ENCODE assay signal across 17 cellular contexts in the genomic region with DNA sequence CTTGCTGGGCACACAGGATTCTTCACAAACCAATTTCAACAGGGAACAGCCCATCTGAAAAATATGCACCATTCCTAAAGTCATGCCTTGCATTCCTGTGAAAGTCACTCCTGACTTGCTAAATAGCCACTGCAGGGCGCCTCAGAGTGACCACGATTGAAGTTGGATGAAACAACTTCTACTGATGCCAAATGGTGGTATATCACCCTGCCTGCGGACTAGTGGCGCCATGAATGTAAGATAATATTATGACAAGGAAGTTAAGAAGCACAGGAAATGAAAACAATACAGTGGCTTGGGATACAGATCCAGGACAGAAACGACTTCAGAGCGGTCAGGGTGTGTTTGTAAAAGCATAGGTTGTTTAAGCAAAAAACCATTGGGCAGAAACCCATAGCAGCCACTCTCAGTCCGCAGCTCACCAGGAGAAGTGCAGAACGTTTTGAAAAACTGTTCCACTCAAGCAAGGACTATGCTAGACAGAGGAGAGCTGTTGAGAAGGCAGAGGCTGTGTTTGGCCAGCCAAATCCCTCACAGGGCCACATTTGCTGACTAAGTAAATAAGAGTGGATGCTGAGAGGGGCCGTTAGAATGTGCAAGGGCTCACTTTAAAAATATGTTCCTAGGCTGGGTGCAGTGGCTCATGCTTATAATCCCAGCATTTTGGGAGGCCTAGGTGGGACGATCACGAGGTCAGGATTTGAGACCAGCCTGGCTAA.
DNase-seq lines count a peak whose midpoint lies in the region; ATAC-seq and TF ChIP-seq lines count a peak whose summit lies in the region.
"Had no signal": no experiment of that assay in that cellular context is flagged by ENCODE, and none has a peak within 500 bp of the region (broad histone marks: within the 10 kb centered on the region; RNA-seq: fewer than 3 reads in every experiment).

No MANE protein-coding gene starts in this region.

- TF ChIP-seq CTCF in esophagus squamous epithelium (IDR thresholded peaks at IDR 0.05) (no peak), GM20000 (IDR thresholded peaks at IDR 0.05; ENCODE audit: extremely low read depth, missing control alignments) (no peak), glutamatergic neuron (IDR thresholded peaks at IDR 0.05; ENCODE audit: partially characterized antibody, unreplicated experiment) (no peak)

- no peak overlapping the region for H4K8ac ChIP-seq in mesenchymal stem cell (ENCODE audit: low read length)

- H3K9me3 ChIP-seq in esophagus squamous epithelium: no peaks in the 10 kb centered on the region
- peaks cover 3% of the 10 kb centered on the region for H3K9me3 ChIP-seq in mesenchymal stem cell (ENCODE audit: control insufficient read depth, low read length)
- no peaks in the 10 kb centered on the region for H3K9me3 ChIP-seq in aorta (ENCODE audit: control insufficient read depth, low read length)
- H3K9me3 ChIP-seq: testis had no signal

- no peak overlapping the region for H4K91ac ChIP-seq in mesenchymal stem cell (ENCODE audit: low read length)

- no peak overlapping the region for H3K18ac ChIP-seq in mesenchymal stem cell (ENCODE audit: low read depth in 1 of 2, low read length in 2 of 2)

- 60 to 73% methylated on average over 9 to 11 of the region's 11 CpGs for WGBS in esophagus squamous epithelium, 2 donors
- WGBS in mesenchymal stem cell: 81% methylated on average over 11 of the region's 11 CpGs
- 5 to 7% methylated on average over 11 of the region's 11 CpGs for WGBS in aorta, 2 donors

- H3K4me3 ChIP-seq in esophagus squamous epithelium (no peak overlapping the region), mesenchymal stem cell (ENCODE audit: insufficient read depth in 1 of 2, low read depth in 1 of 2, low read length in 2 of 2) (peak overlapping the region in 1 of 2 experiments; percentile 7), aorta (ENCODE audit: low read length in 2 of 2) (no peak overlapping the region)
- H3K4me3 ChIP-seq: testis had no signal

- H2BK120ac ChIP-seq in mesenchymal stem cell (ENCODE audit: low read depth, low read length): no peak overlapping the region

- intact Hi-C loops in Right ventricle myocardium inferior (cut with DNase I): no loop called here
- intact Hi-C loops in cardiac septum (cut with DNase I): no loop called here
- intact Hi-C loops in esophagus squamous epithelium (cut with DNase I): no loop called here
- intact Hi-C loops in aorta (cut with DNase I): loop anchor here (2.0 to 5.0 kb wide), 3 partner anchors 18 to 452 kb away; a partner anchor contains a TSS

- H3K14ac ChIP-seq in mesenchymal stem cell (ENCODE audit: low read length in 2 of 2): no peak overlapping the region

- no peak for TF ChIP-seq POLR2A in esophagus squamous epithelium (IDR thresholded peaks at IDR 0.05)

- H3K4me1 Mint-ChIP-seq in activated CD8-positive, alpha-beta T cell treated with anti-CD3 and anti-CD28 coated beads, Interleukin-2, amount 10 ng/mL, durations not matched to agents 7 days and 5 days (ENCODE audit: low read depth): no peaks in the 10 kb centered on the region
- no peaks in the 10 kb centered on the region for H3K4me1 Mint-ChIP-seq in glutamatergic neuron (ENCODE audit: low read depth, unreplicated experiment)

- H2AFZ ChIP-seq in mesenchymal stem cell (ENCODE audit: low read depth, low read length): no peak overlapping the region

- DNase-seq in Right ventricle myocardium inferior (ENCODE audit: missing footprints): no peak
- DNase-seq in cardiac septum (ENCODE audit: low spot score): no peak
- no peak for DNase-seq in esophagus squamous epithelium (lab: John Stamatoyannopoulos, UW)
- DNase-seq in mesenchymal stem cell: no peak
- no peak for DNase-seq in aorta
- DNase-seq in GM20000 (ENCODE audit: low spot score): no peak
- DNase-seq in activated CD8-positive, alpha-beta T cell treated with anti-CD3 and anti-CD28 coated beads, Interleukin-2, amount 10 ng/mL, durations not matched to agents 7 days and 5 days: no peak
- no peak for DNase-seq in glutamatergic neuron
- DNase-seq: activated CD8-positive, alpha-beta T cell treated with anti-CD3 and anti-CD28 coated beads for 36 hours; activated gamma-delta T cell treated with Interleukin-2 at 50 U/mL for 16 hours; cerebellar nuclear complex; COR-L47; natural killer cell; NCI-H1694; NCI-H774; T1000 had no signal

- no peak overlapping the region for H3K4me3 Mint-ChIP-seq in activated CD8-positive, alpha-beta T cell treated with anti-CD3 and anti-CD28 coated beads, Interleukin-2, amount 10 ng/mL, durations not matched to agents 7 days and 5 days
- H3K4me3 Mint-ChIP-seq in glutamatergic neuron (ENCODE audit: unreplicated experiment): no peak overlapping the region
- H3K4me3 Mint-ChIP-seq: activated CD8-positive, alpha-beta T cell treated with anti-CD3 and anti-CD28 coated beads for 36 hours; natural killer cell had no signal

- H2BK12ac ChIP-seq in mesenchymal stem cell (ENCODE audit: low read length in 2 of 2): no peak overlapping the region

- no peak overlapping the region for H3K27ac Mint-ChIP-seq in activated CD8-positive, alpha-beta T cell treated with anti-CD3 and anti-CD28 coated beads, Interleukin-2, amount 10 ng/mL, durations not matched to agents 7 days and 5 days
- no peak overlapping the region for H3K27ac Mint-ChIP-seq in glutamatergic neuron (ENCODE audit: unreplicated experiment)
- H3K27ac Mint-ChIP-seq: activated CD8-positive, alpha-beta T cell treated with anti-CD3 and anti-CD28 coated beads for 36 hours; natural killer cell had no signal

- H3K23ac ChIP-seq in mesenchymal stem cell (ENCODE audit: low read length in 2 of 2): no peak overlapping the region

- H3K27ac ChIP-seq in esophagus squamous epithelium (peak overlapping the region in 3 of 4 donors; percentile 42 to 70 (median 55)), mesenchymal stem cell (ENCODE audit: low read length, poor library complexity, severe bottlenecking) (no peak overlapping the region), aorta (ENCODE audit: low read depth in 1 of 2, low read length in 2 of 2) (peak overlapping the region; percentile 96 to 99)
- H3K27ac ChIP-seq: testis had no signal

- H3K79me1 ChIP-seq in mesenchymal stem cell (replicated peaks; ENCODE audit: low read length, poor library complexity, severe bottlenecking): no peaks in the 10 kb centered on the region

- ATAC-seq in Right ventricle myocardium inferior (peak; percentile 37), aorta (ENCODE audit: low FRiP score) (peak; percentile 60)
- no peak for ATAC-seq in activated CD8-positive, alpha-beta T cell treated with anti-CD3 and anti-CD28 coated beads, Interleukin-2, amount 10 ng/mL, durations not matched to agents 7 days and 5 days
- ATAC-seq: activated CD8-positive, alpha-beta T cell treated with anti-CD3 and anti-CD28 coated beads for 36 hours; natural killer cell had no signal

- H2BK5ac ChIP-seq in mesenchymal stem cell (ENCODE audit: low read depth, low read length, poor library complexity, severe bottlenecking): no peak overlapping the region

- H3K36me3 Mint-ChIP-seq in activated CD8-positive, alpha-beta T cell treated with anti-CD3 and anti-CD28 coated beads, Interleukin-2, amount 10 ng/mL, durations not matched to agents 7 days and 5 days (ENCODE audit: low read depth): no peaks in the 10 kb centered on the region
- no peaks in the 10 kb centered on the region for H3K36me3 Mint-ChIP-seq in glutamatergic neuron (ENCODE audit: unreplicated experiment)
- H3K36me3 Mint-ChIP-seq: natural killer cell had no signal

- no peak overlapping the region for H3K4ac ChIP-seq in mesenchymal stem cell (ENCODE audit: low read depth in 1 of 2, low read length in 2 of 2)

- no peak overlapping the region for H2AK5ac ChIP-seq in mesenchymal stem cell (ENCODE audit: low read length, severe bottlenecking)

- H3K9ac ChIP-seq in mesenchymal stem cell (ENCODE audit: low read length): peak overlapping the region; percentile 43

- CTCF ChIA-PET in activated CD8-positive, alpha-beta T cell treated with anti-CD3 and anti-CD28 coated beads, Interleukin-2, amount 10 ng/mL, durations not matched to agents 7 days and 5 days (lab: Charles Lee): no interaction called here

- no peak overlapping the region for H2BK15ac ChIP-seq in mesenchymal stem cell (ENCODE audit: low read depth, poor library complexity, severe bottlenecking)

- no peak overlapping the region for H3K4me2 ChIP-seq in mesenchymal stem cell (ENCODE audit: low read length, poor library complexity, severe bottlenecking)

- peaks cover 3 to 35% (median 23%) of the 10 kb centered on the region in 3 donors for H3K4me1 ChIP-seq in esophagus squamous epithelium
- peaks cover 2% of the 10 kb centered on the region for H3K4me1 ChIP-seq in mesenchymal stem cell (ENCODE audit: control insufficient read depth, insufficient read depth, low read depth, low read length)
- H3K4me1 ChIP-seq in aorta (ENCODE audit: control insufficient read depth in 1 of 2, insufficient read depth in 2 of 2, low read length in 2 of 2): peaks cover 0 to 5% of the 10 kb centered on the region in 2 donors

- H3K27me3 Mint-ChIP-seq in activated CD8-positive, alpha-beta T cell treated with anti-CD3 and anti-CD28 coated beads, Interleukin-2, amount 10 ng/mL, durations not matched to agents 7 days and 5 days (ENCODE audit: low read depth): peaks cover 5% of the 10 kb centered on the region
- H3K27me3 Mint-ChIP-seq in glutamatergic neuron (ENCODE audit: unreplicated experiment): no peaks in the 10 kb centered on the region
- H3K27me3 Mint-ChIP-seq: activated CD8-positive, alpha-beta T cell treated with anti-CD3 and anti-CD28 coated beads for 36 hours had no signal

- H3K36me3 ChIP-seq in esophagus squamous epithelium (no peaks in the 10 kb centered on the region), mesenchymal stem cell (ENCODE audit: control insufficient read depth in 1 of 2, insufficient read depth in 2 of 2, low read depth in 1 of 2, low read length in 2 of 2) (no peaks in the 10 kb centered on the region), aorta (ENCODE audit: control insufficient read depth in 1 of 2, insufficient read depth in 2 of 2, low read length in 1 of 2) (no peaks in the 10 kb centered on the region)

- POLR2A ChIA-PET in activated CD8-positive, alpha-beta T cell treated with anti-CD3 and anti-CD28 coated beads, Interleukin-2, amount 10 ng/mL, durations not matched to agents 7 days and 5 days (lab: Charles Lee): interaction anchor here (0.6 kb wide), 1 partner anchor 119 kb away, joined by 4 read pairs; no protein-coding TSS in a partner anchor

- H3K27me3 ChIP-seq in esophagus squamous epithelium: no peaks in the 10 kb centered on the region
- no peaks in the 10 kb centered on the region for H3K27me3 ChIP-seq in mesenchymal stem cell (ENCODE audit: control insufficient read depth in 1 of 2, insufficient read depth in 1 of 2, low read length in 2 of 2)
- no peaks in the 10 kb centered on the region for H3K27me3 ChIP-seq in aorta (ENCODE audit: control insufficient read depth in 1 of 2, insufficient read depth in 2 of 2, low read length in 1 of 2)
- H3K27me3 ChIP-seq: testis had no signal

- no peaks in the 10 kb centered on the region for H3K9me3 Mint-ChIP-seq in activated CD8-positive, alpha-beta T cell treated with anti-CD3 and anti-CD28 coated beads, Interleukin-2, amount 10 ng/mL, durations not matched to agents 7 days and 5 days (ENCODE audit: insufficient read depth)
- peaks cover 2% of the 10 kb centered on the region for H3K9me3 Mint-ChIP-seq in glutamatergic neuron (ENCODE audit: unreplicated experiment)
- H3K9me3 Mint-ChIP-seq: natural killer cell had no signal

Comparison
In these comparisons a context has a peak if more than half of its experiments do, and no peak if none do; other contexts are left out.
1. intact Hi-C loops: an anchor here in aorta (2.0 to 5.0 kb wide); none called in Right ventricle myocardium inferior, cardiac septum and esophagus squamous epithelium.